27 cellular contexts compared by ENCODE assay signal in the genomic region with DNA sequence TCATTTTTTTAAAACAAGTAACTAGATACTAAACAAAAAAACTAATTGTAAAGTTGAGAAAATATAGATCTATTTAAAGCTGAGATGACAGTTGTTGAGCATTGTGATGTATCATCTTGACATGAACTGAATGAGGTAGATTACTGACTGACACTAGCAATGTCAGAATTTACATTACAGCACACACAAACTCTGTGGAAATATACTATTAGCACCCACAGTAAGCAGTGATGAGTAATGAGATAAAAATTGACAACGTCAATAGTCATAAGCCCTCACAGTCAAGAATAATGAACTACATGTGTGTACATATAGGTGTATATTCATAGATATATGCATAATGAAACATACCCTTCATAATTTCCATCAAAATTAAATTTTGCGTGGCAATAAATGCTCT.
A peak's percentile ranks its signal among the peaks of the same experiment; 100 is the strongest.
DNase-seq lines count a peak whose midpoint lies in the region; ATAC-seq, FAIRE-seq and TF ChIP-seq lines count a peak whose summit lies in the region.
"Had no signal": no experiment of that assay in that cellular context is flagged by ENCODE, and none has a peak within 500 bp of the region (broad histone marks: within the 10 kb centered on the region; RNA-seq: fewer than 3 reads in every experiment).

No MANE protein-coding gene starts in this region.

- TF ChIP-seq POLR2A in transverse colon (IDR thresholded peaks at IDR 0.05) (no peak), HepG2 (IDR thresholded peaks at IDR 0.05; ENCODE audit: insufficient read depth in 1 of 2, low read depth in 2 of 2, low read length in 2 of 2) (no peak)

- CTCF ChIA-PET in PC-3 (lab: Charles Lee) = no interaction called here
- CTCF ChIA-PET in HepG2 (lab: Yijun Ruan, JAX; ENCODE audit: low intra/inter-chr PET ratio, low total read pairs) = no interaction called here

- H3K27me3 ChIP-seq in GM23248 (replicated peaks; ENCODE audit: insufficient read depth) (no peaks in the 10 kb centered on the region), PC-3 (ENCODE audit: low read length) (no peaks in the 10 kb centered on the region), transverse colon (no peaks in the 10 kb centered on the region), HepG2 (ENCODE audit: control insufficient read depth in 1 of 2, insufficient read depth in 2 of 2, low read length in 2 of 2) (no peaks in the 10 kb centered on the region)
- H3K27me3 ChIP-seq: dorsolateral prefrontal cortex had no signal

- H3K36me3 ChIP-seq in GM23248 (ENCODE audit: low read depth) = no peaks in the 10 kb centered on the region
- no peaks in the 10 kb centered on the region for H3K36me3 ChIP-seq in PC-3 (ENCODE audit: low read depth, low read length)
- no peaks in the 10 kb centered on the region for H3K36me3 ChIP-seq in transverse colon
- no peaks in the 10 kb centered on the region for H3K36me3 ChIP-seq in HepG2 (replicated peaks in 1 of 2; ENCODE audit: control insufficient read depth in 1 of 2, insufficient read depth in 2 of 2, low read length in 2 of 2)

- H3F3A ChIP-seq in GM23248 (ENCODE audit: insufficient read depth) (peaks cover 12% of the 10 kb centered on the region; the same call in 1 of the 2 replicates), PC-3 (ENCODE audit: low read length, unreplicated experiment) (no peaks in the 10 kb centered on the region)

- H3K4me2 ChIP-seq in GM23248 (ENCODE audit: unreplicated experiment) = peak overlapping the region; percentile 33
- peak overlapping the region; percentile 31; the same call in 1 of the 2 replicates for H3K4me2 ChIP-seq in PC-3 (ENCODE audit: low read length)
- H3K4me2 ChIP-seq in HepG2 (ENCODE audit: low read depth, low read length) = no peak overlapping the region
- H3K4me2 ChIP-seq: KMS-11, SK-N-SH had no signal

- TF ChIP-seq EP300 in transverse colon (IDR thresholded peaks at IDR 0.05; ENCODE audit: low read depth) (no peak), HepG2 (IDR thresholded peaks at IDR 0.05; ENCODE audit: low read depth in 2 of 2, low read length in 2 of 2) (no peak), HepG2 (CRISPR knock-in tag; IDR thresholded peaks at IDR 0.05; ENCODE audit: borderline replicate concordance) (no peak)

- no peak for FAIRE-seq in HepG2 (lab: Jason Lieb, UNC)
- FAIRE-seq: H1, HTR-8/SVneo had no signal

- intact Hi-C loops in PC-3 (cut with micrococcal nuclease) = no loop called here
- intact Hi-C loops in transverse colon (cut with DNase I; ENCODE audit: low total_unique reads) = no loop called here
- intact Hi-C loops in HepG2 (cut with micrococcal nuclease; ENCODE audit: unreplicated experiment) = no loop called here

- H3K27ac ChIP-seq in GM23248 = peak overlapping the region; percentile 28; the same call in 1 of the 2 replicates
- H3K27ac ChIP-seq in PC-3 (ENCODE audit: low read length) = no peak overlapping the region
- no peak overlapping the region for H3K27ac ChIP-seq in transverse colon
- H3K27ac ChIP-seq in HepG2 (ENCODE audit: extremely low read length, insufficient read depth, low read length) = no peak overlapping the region
- H3K27ac ChIP-seq: dorsolateral prefrontal cortex, KMS-11 had no signal

- no peak for TF ChIP-seq RAD21 in HepG2 (CRISPR knock-in tag; IDR thresholded peaks at IDR 0.05)

- H3K9me2 ChIP-seq in GM23248 (ENCODE audit: insufficient read depth) (no peaks in the 10 kb centered on the region), PC-3 (replicated peaks; ENCODE audit: low read length) (no peaks in the 10 kb centered on the region)
- H3K9me2 ChIP-seq: SK-N-SH had no signal

- H3K4me1 ChIP-seq in GM23248 (ENCODE audit: insufficient read depth) (peaks cover 37% of the 10 kb centered on the region), PC-3 (ENCODE audit: insufficient read depth, low read length) (peaks cover 22% of the 10 kb centered on the region), transverse colon (no peaks in the 10 kb centered on the region), HepG2 (ENCODE audit: insufficient read depth, low read length) (peaks cover 11% of the 10 kb centered on the region)

- no peak overlapping the region for H3K4me3 ChIP-seq in GM23248
- no peak overlapping the region for H3K4me3 ChIP-seq in PC-3 (ENCODE audit: low read length)
- H3K4me3 ChIP-seq in skeletal muscle cell (ENCODE audit: low read depth, low read length) = no peak overlapping the region
- H3K4me3 ChIP-seq in transverse colon = no peak overlapping the region
- H3K4me3 ChIP-seq in HepG2 (replicated peaks in 1 of 3; ENCODE audit: insufficient read depth in 1 of 3, low read depth in 2 of 3, low read length in 3 of 3) = no peak overlapping the region
- H3K4me3 ChIP-seq: dorsolateral prefrontal cortex had no signal

- 50 to 53% methylated on average over 2 of the region's 2 CpGs for WGBS in GM23248 (ENCODE audit: low coverage in 1 of 2, low lambda C conversion rate in 2 of 2, missing lambda C conversion rate in 2 of 2), 2 experiments
- WGBS in transverse colon (ENCODE audit: low coverage in 1 of 2), 2 donors = 86 to 88% methylated on average over 2 of the region's 2 CpGs
- WGBS in HepG2 (ENCODE audit: low lambda C conversion rate) = 13% methylated on average over 2 of the region's 2 CpGs

- H3K79me2 ChIP-seq in GM23248 (ENCODE audit: insufficient read depth) = no peaks in the 10 kb centered on the region
- H3K79me2 ChIP-seq in PC-3 (ENCODE audit: low read length) = no peaks in the 10 kb centered on the region
- no peaks in the 10 kb centered on the region for H3K79me2 ChIP-seq in HepG2 (ENCODE audit: insufficient read depth, low read length)

- POLR2A ChIA-PET in PC-3 (lab: Charles Lee; ENCODE audit: unreplicated experiment) = no interaction called here
- POLR2A ChIA-PET in HepG2 (lab: Yijun Ruan, JAX) = no interaction called here

- H2AFZ ChIP-seq in GM23248 (no peak overlapping the region), PC-3 (ENCODE audit: low read length) (no peak overlapping the region), HepG2 (ENCODE audit: low read length) (no peak overlapping the region)

- peak; percentile 90 for ATAC-seq in PC-3
- no peak for ATAC-seq in HepG2
- ATAC-seq: activated CD8-positive, alpha-beta T cell treated with anti-CD3 and anti-CD28 coated beads, Interleukin-2, amount 10 ng/mL, durations not matched to agents 7 days and 5 days; naive thymus-derived CD8-positive, alpha-beta T cell had no signal

- no peaks in the 10 kb centered on the region for H3K9me3 ChIP-seq in GM23248 (ENCODE audit: low read depth)
- no peaks in the 10 kb centered on the region for H3K9me3 ChIP-seq in PC-3 (ENCODE audit: low read length)
- no peaks in the 10 kb centered on the region for H3K9me3 ChIP-seq in transverse colon
- no peaks in the 10 kb centered on the region for H3K9me3 ChIP-seq in HepG2 (ENCODE audit: low read length)
- H3K9me3 ChIP-seq: SK-N-SH had no signal

- BruUV-seq in PC-3 (replicated peaks; lab: Mats Ljungman, UMichigan) (no TSS peak), HepG2 (replicated peaks; lab: Mats Ljungman, UMichigan) (no TSS peak)

- in situ Hi-C loops in GM23248 (cut with MboI) = no loop called here
- in situ Hi-C loops in transverse colon (cut with MboI; ENCODE audit: low pct_ligation_motif_present in 1 of 4, low pct_unique_long_range_greater_than_20kb in 1 of 4, low sequenced_read_pairs in 3 of 4) = no loop called here
- in situ Hi-C loops in HepG2 (cut with HindIII; ENCODE audit: extremely low pct_ligation_motif_present, low pct_unique_long_range_greater_than_20kb) = no loop called here

- H4K20me1 ChIP-seq in GM23248 (ENCODE audit: insufficient read depth) (no peaks in the 10 kb centered on the region), PC-3 (ENCODE audit: low read length) (no peaks in the 10 kb centered on the region), HepG2 (ENCODE audit: insufficient read depth, low read length) (no peaks in the 10 kb centered on the region)

- H3K9ac ChIP-seq in GM23248 (no peak overlapping the region), PC-3 (ENCODE audit: low read length) (no peak overlapping the region), HepG2 (ENCODE audit: insufficient read depth, low read depth, low read length) (no peak overlapping the region)
- H3K9ac ChIP-seq: KMS-11, SK-N-SH had no signal

- TF ChIP-seq CTCF in PC-3 (conservative IDR thresholded peaks at IDR 0.05; ENCODE audit: low read depth, low read length) (no peak), transverse colon (IDR thresholded peaks at IDR 0.05) (no peak), HepG2 (CRISPR knock-in tag; IDR thresholded peaks at IDR 0.05) (no peak)

- DNase-seq in GM23248 (peak; percentile 54), PC-3 (peak; percentile 66), fibroblast of gingiva (ENCODE audit: low read depth) (peak; percentile 2), skeletal muscle cell (ENCODE audit: low read depth) (peak; percentile 29), transverse colon (no peak), NCI-H187 treated with DMSO at 0.1 percent for 48 hours (lab: John Stamatoyannopoulos, UW) (no peak), HepG2 (ENCODE audit: low spot score) (no peak)
- DNase-seq: activated CD4-positive, alpha-beta T cell treated with anti-CD3 and anti-CD28 coated beads for 1 hour; activated CD8-positive, alpha-beta T cell treated with anti-CD3 and anti-CD28 coated beads, Interleukin-2, amount 10 ng/mL, durations not matched to agents 7 days and 5 days; activated effector memory CD4-positive, alpha-beta T cell treated with Interleukin-2 at 50 U/mL for 16 hours; activated naive CD8-positive, alpha-beta T cell treated with anti-CD3 and anti-CD28 coated beads, Interleukin-2, amount 10 ng/mL, durations not matched to agents 7 days and 5 days; activated T-cell treated with anti-CD3 and anti-CD28 coated beads for 4 hours; dorsolateral prefrontal cortex; head of caudate nucleus; kidney; midbrain; naive thymus-derived CD8-positive, alpha-beta T cell; NCI-H1417 treated with DMSO at 0.1 percent for 48 hours; NCI-H2081 treated with DMSO at 0.1 percent for 48 hours; NCI-H82; SK-N-SH; stimulated activated CD4-positive, alpha-beta T cell treated with anti-CD3 and anti-CD28 coated beads, Interleukin-12 subunit alpha, Interleukin-12 subunit beta, amount 100 ng/mL, for 4 hours; stimulated activated CD4-positive, alpha-beta T cell treated with anti-CD3 and anti-CD28 coated beads, Interleukin-4, amount 100 ng/mL, for 1 hour; T-helper 2 cell had no signal

TF ChIP-seq in HepG2, 621 proteins besides CTCF, POLR2A, EP300 and RAD21 (continues in another document):
- no peak for TF ChIP-seq TCF7L2 (IDR thresholded peaks at IDR 0.05; ENCODE audit: low read depth, low read length)
- TF ChIP-seq CBX5 (CRISPR knock-in tag; IDR thresholded peaks at IDR 0.05; ENCODE audit: borderline replicate concordance) = no peak
- TF ChIP-seq ZSCAN22 (CRISPR knock-in tag; IDR thresholded peaks at IDR 0.05) = no peak
- no peak for TF ChIP-seq THYN1 (CRISPR knock-in tag; IDR thresholded peaks at IDR 0.05; ENCODE audit: borderline replicate concordance, low read depth)
- TF ChIP-seq ZC3H13 (CRISPR knock-in tag; IDR thresholded peaks at IDR 0.05) = no peak
- TF ChIP-seq, protein P1, sequence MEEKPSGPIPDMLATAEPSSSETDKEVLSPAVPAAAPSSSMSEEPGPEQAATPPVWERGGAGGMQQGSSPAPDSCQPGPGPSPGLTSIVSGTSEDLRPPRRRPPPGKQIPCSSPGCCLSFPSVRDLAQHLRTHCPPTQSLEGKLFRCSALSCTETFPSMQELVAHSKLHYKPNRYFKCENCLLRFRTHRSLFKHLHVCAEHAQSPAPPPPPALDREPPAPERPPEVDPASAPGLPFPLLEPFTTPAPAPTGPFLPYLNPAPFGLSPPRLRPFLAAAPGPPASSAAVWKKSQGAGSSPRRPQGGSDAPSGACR (CRISPR knock-in tag; IDR thresholded peaks at IDR 0.05) = no peak

Comparison
In these comparisons a context has a peak if more than half of its experiments do, and no peak if none do; other contexts are left out.
1. DNase-seq: peak in GM23248 (single experiment), PC-3 (single experiment), fibroblast of gingiva (single experiment) and skeletal muscle cell (single experiment); none in transverse colon (single experiment), NCI-H187 treated with DMSO at 0.1 percent for 48 hours (single experiment) and HepG2 (single experiment).